In genomic region chr9:114392749-114393112, GRCh38 we compare ENCODE assay signal across 12 cellular contexts. TPM values are rescaled to one million over a fixed set of nuclear protein-coding genes. Genes with fewer than 3 reads are reported as not detected.
DNase-seq lines count a peak whose midpoint lies in the region; ATAC-seq and TF ChIP-seq lines count a peak whose summit lies in the region.
"Had no signal": no experiment of that assay in that cellular context is flagged by ENCODE, and none has a peak within 500 bp of the region (broad histone marks: within the 10 kb centered on the region; RNA-seq: fewer than 3 reads in every experiment).

No MANE protein-coding gene starts in this region.

- H3K9me3 ChIP-seq in DOHH2 (ENCODE audit: control insufficient read depth, insufficient read depth, low read length) (no peaks in the 10 kb centered on the region), OCI-LY7 (ENCODE audit: low read length) (no peaks in the 10 kb centered on the region), spleen (no peaks in the 10 kb centered on the region)

- TF ChIP-seq CTCF in DOHH2 (IDR thresholded peaks at IDR 0.05; ENCODE audit: low read depth, low read length, poor library complexity, severe bottlenecking) = no peak
- no peak for TF ChIP-seq CTCF in OCI-LY7 (conservative IDR thresholded peaks at IDR 0.05; ENCODE audit: low read length)
- TF ChIP-seq CTCF in spleen (IDR thresholded peaks at IDR 0.05 in 8 of 11, conservative IDR thresholded peaks at IDR 0.05 in 3 of 11) = no peak
- no peak for TF ChIP-seq CTCF in lower leg skin (IDR thresholded peaks at IDR 0.05)

- TF ChIP-seq POLR2A in spleen (IDR thresholded peaks at IDR 0.05) (no peak), lower leg skin (IDR thresholded peaks at IDR 0.05) (no peak)

- H3F3A ChIP-seq in DOHH2 (ENCODE audit: control insufficient read depth, insufficient read depth) = peaks cover 37% of the 10 kb centered on the region

- H3K36me3 ChIP-seq in DOHH2 (ENCODE audit: control insufficient read depth, low read length) = peaks cover 73% of the 10 kb centered on the region
- peaks cover 53% of the 10 kb centered on the region; the same call in 1 of the 2 replicates for H3K36me3 ChIP-seq in OCI-LY7 (ENCODE audit: insufficient read depth, low read length)
- H3K36me3 ChIP-seq in spleen = peaks cover 0 to 57% (median 0%) of the 10 kb centered on the region in 6 donors

- H3K27ac ChIP-seq in DOHH2 (ENCODE audit: low read depth, low read length) (peak overlapping the region; percentile 95), OCI-LY7 (ENCODE audit: low read depth, low read length, poor library complexity, severe bottlenecking) (peak overlapping the region; percentile 97), spleen (peak overlapping the region; percentile 54 to 99 (median 78))

- 31 to 54% (median 38%) methylated on average over 3 of the region's 3 CpGs for WGBS in spleen, 5 donors
- WGBS in lower leg skin, 2 donors = 21 to 22% methylated on average over 3 of the region's 3 CpGs

- peaks cover 73% of the 10 kb centered on the region for H3K36me3 Mint-ChIP-seq in effector memory CD8-positive, alpha-beta T cell (ENCODE audit: insufficient read depth)

- POLR2A ChIA-PET in OCI-LY7 (lab: Charles Lee) = interaction anchor here (0.7 to 4.1 kb wide), 4 partner anchors 7 to 235 kb away, joined by 3 to 40 read pairs (median 8); partner anchors contain the start of gene AKNA

- H3K4me3 Mint-ChIP-seq in effector memory CD8-positive, alpha-beta T cell = peak overlapping the region; percentile 33 to 35

- no peak for ATAC-seq in effector memory CD8-positive, alpha-beta T cell (replicated peaks)
- ATAC-seq in HG03378 (IDR thresholded peaks at IDR 0.05; ENCODE audit: unreplicated experiment) = no peak

- peak; percentile 64 for DNase-seq in OCI-LY7 (ENCODE audit: low spot score)
- no peak for DNase-seq in effector memory CD8-positive, alpha-beta T cell
- DNase-seq in spleen = no peak
- DNase-seq in iPS-NIHi7 (ENCODE audit: extremely low spot score) = no peak
- no peak for DNase-seq in lower leg skin (ENCODE audit: low spot score in 2 of 2)
- DNase-seq in NCI-H82 (lab: John Stamatoyannopoulos, UW) = no peak
- DNase-seq: amniotic stem cell, IMR-90, mesendoderm, T-helper 9 cell had no signal

- no peak overlapping the region for H2AFZ ChIP-seq in OCI-LY7 (ENCODE audit: low read length)

- peak overlapping the region; percentile 87 for H3K4me2 ChIP-seq in DOHH2 (ENCODE audit: low read length)
- H3K4me2 ChIP-seq in OCI-LY7 (ENCODE audit: low read length) = peak overlapping the region; percentile 83

- H3K79me2 ChIP-seq in DOHH2 (ENCODE audit: control insufficient read depth, low read length) (peaks cover 90% of the 10 kb centered on the region), OCI-LY7 (ENCODE audit: insufficient read depth, low read depth, low read length) (peaks cover 91% of the 10 kb centered on the region)

- intact Hi-C loops in OCI-LY7 (cut with micrococcal nuclease; ENCODE audit: unreplicated experiment) (no loop called here), spleen (cut with DNase I; ENCODE audit: low total_unique reads) (loop anchor here (10.0 kb wide), 1 partner anchor 48 kb away; no protein-coding TSS in a partner anchor), lower leg skin (cut with DNase I; ENCODE audit: low total_unique reads) (no loop called here)

- H3K9me2 ChIP-seq in DOHH2 (replicated peaks; ENCODE audit: control insufficient read depth, low read length) (no peaks in the 10 kb centered on the region), OCI-LY7 (ENCODE audit: insufficient read depth, low read length) (no peaks in the 10 kb centered on the region)

- H3K27me3 Mint-ChIP-seq in effector memory CD8-positive, alpha-beta T cell = no peaks in the 10 kb centered on the region

- no peaks in the 10 kb centered on the region for H4K20me1 ChIP-seq in DOHH2 (ENCODE audit: control insufficient read depth, insufficient read depth, low read depth, low read length)
- no peaks in the 10 kb centered on the region for H4K20me1 ChIP-seq in OCI-LY7 (ENCODE audit: insufficient read depth, low read length)

- BruUV-seq in OCI-LY7 (replicated peaks; lab: Mats Ljungman, UMichigan) = TSS peak; percentile 13

- peak overlapping the region; percentile 35 to 88 for H3K27ac Mint-ChIP-seq in effector memory CD8-positive, alpha-beta T cell

- H3K9me3 Mint-ChIP-seq in effector memory CD8-positive, alpha-beta T cell = no peaks in the 10 kb centered on the region

- H3K27me3 ChIP-seq in DOHH2 (ENCODE audit: control insufficient read depth, low read length) = no peaks in the 10 kb centered on the region
- H3K27me3 ChIP-seq in spleen (replicated peaks in 1 of 7) = no peaks in the 10 kb centered on the region

- peaks cover 70 to 83% of the 10 kb centered on the region in 2 donors for H3K4me1 Mint-ChIP-seq in effector memory CD8-positive, alpha-beta T cell (ENCODE audit: low read depth in 2 of 2)

- peaks cover 92% of the 10 kb centered on the region for H3K4me1 ChIP-seq in DOHH2 (ENCODE audit: control insufficient read depth, low read length)
- peaks cover 89% of the 10 kb centered on the region for H3K4me1 ChIP-seq in OCI-LY7 (ENCODE audit: insufficient read depth, low read length, poor library complexity, severe bottlenecking)
- peaks cover 86 to 100% (median 98%) of the 10 kb centered on the region in 6 donors for H3K4me1 ChIP-seq in spleen

- CTCF ChIA-PET in OCI-LY7 (lab: Charles Lee; ENCODE audit: unreplicated experiment) = no interaction called here

- H3K4me3 ChIP-seq in DOHH2 (ENCODE audit: low read length) = peak overlapping the region; percentile 68
- peak overlapping the region; percentile 16 for H3K4me3 ChIP-seq in OCI-LY7 (ENCODE audit: low read depth, low read length, poor library complexity, severe bottlenecking)
- no peak overlapping the region for H3K4me3 ChIP-seq in spleen
- no peak overlapping the region for H3K4me3 ChIP-seq in lower leg skin (ENCODE audit: low read depth, poor library complexity, severe bottlenecking)

RNA-seq across cellular contexts. Expression of gene AKNA, which starts 4.9 kb away (rescaled TPM):
- 53.8 and 61.4 TPM in 2 replicates for total RNA-seq in OCI-LY7 (2014; rRNA removed; shearing (Covaris generic))
- total RNA-seq in OCI-LY7 (2022) (187 and 203 TPM in 2 replicates), spleen (100 to 1,000 TPM; 198 to 324 (median 238) TPM), lower leg skin (10 to 100 TPM in 1 of 4 donors, 1 to 10 TPM in 3; 6.4 to 13.2 (median 8.0) TPM)
- 100 to 1,000 TPM in 2 of 3 donors, 10 to 100 TPM in 1; 92.9 to 129 (median 124) TPM for polyA plus RNA-seq in spleen

Comparison
In these comparisons a context has a peak if more than half of its experiments do, and no peak if none do; other contexts are left out.
1. H3K4me3 ChIP-seq: peak in DOHH2 (single experiment) and OCI-LY7 (single experiment); none in spleen (0 of 8) and lower leg skin (single experiment).
2. Peak in every context shown above with its lines, with median percentiles within 50 percentile points of each other: H3K27ac ChIP-seq.